In the genomic region with DNA sequence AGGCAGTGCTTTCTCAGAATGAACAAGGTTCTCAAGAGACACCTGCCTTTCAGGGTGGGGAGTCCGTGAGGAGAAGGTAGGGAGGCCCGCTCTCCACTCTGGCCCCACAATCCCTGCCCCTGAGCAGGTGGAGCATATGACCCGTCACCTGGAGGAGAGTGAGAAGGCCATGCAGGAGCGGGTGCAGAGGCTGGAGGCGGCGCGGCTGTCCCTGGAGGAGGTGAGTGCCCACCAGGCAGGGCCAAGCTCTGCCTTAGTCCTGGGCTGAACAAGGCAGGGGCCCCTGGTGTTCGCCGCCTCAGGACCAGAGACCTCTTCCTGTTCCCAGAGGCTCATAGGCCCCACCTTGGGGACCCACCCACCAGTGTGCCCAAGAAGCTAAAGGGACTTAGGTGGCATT, we compare ENCODE assay signal across 17 cellular contexts. TPM values are rescaled to one million over a fixed set of nuclear protein-coding genes. Genes with fewer than 3 reads are reported as not detected.
DNase-seq lines count a peak whose midpoint lies in the region; ATAC-seq, FAIRE-seq and TF ChIP-seq lines count a peak whose summit lies in the region.
"Had no signal": no experiment of that assay in that cellular context is flagged by ENCODE, and none has a peak within 500 bp of the region (broad histone marks: within the 10 kb centered on the region; RNA-seq: fewer than 3 reads in every experiment).

No MANE protein-coding gene starts in this region.

- H3K27me3 Mint-ChIP-seq in effector memory CD8-positive, alpha-beta T cell, result no peaks in the 10 kb centered on the region

- intact Hi-C loops in HepG2 (cut with micrococcal nuclease; ENCODE audit: unreplicated experiment), result no loop called here
- intact Hi-C loops in right lobe of liver (cut with DNase I), result no loop called here
- intact Hi-C loops in thyroid gland (cut with DNase I), result loop anchor here (5.0 kb wide), 2 partner anchors 73 to 293 kb away; no protein-coding TSS in a partner anchor

- no peak for TF ChIP-seq EP300 in HepG2 (IDR thresholded peaks at IDR 0.05; ENCODE audit: low read depth in 2 of 2, low read length in 2 of 2)
- no peak for TF ChIP-seq EP300 in HepG2 (CRISPR knock-in tag; IDR thresholded peaks at IDR 0.05; ENCODE audit: borderline replicate concordance)

- CTCF ChIA-PET in HepG2 (lab: Yijun Ruan, JAX; ENCODE audit: low intra/inter-chr PET ratio, low total read pairs), result no interaction called here

- H3K27me3 ChIP-seq in HepG2 (ENCODE audit: control insufficient read depth in 1 of 2, insufficient read depth in 2 of 2, low read length in 2 of 2) (no peaks in the 10 kb centered on the region), right lobe of liver (no peaks in the 10 kb centered on the region), thyroid gland (no peaks in the 10 kb centered on the region), osteoblast (ENCODE audit: insufficient read depth, low read length) (no peaks in the 10 kb centered on the region)

- no peak overlapping the region for H3K27ac Mint-ChIP-seq in effector memory CD8-positive, alpha-beta T cell
- H3K27ac Mint-ChIP-seq: GM23338 had no signal

- no peak for TF ChIP-seq RAD21 in HepG2 (CRISPR knock-in tag; IDR thresholded peaks at IDR 0.05)

- H3K4me2 ChIP-seq in HepG2 (ENCODE audit: low read depth, low read length) (no peak overlapping the region), osteoblast (ENCODE audit: insufficient read depth, low read length) (no peak overlapping the region)
- H3K4me2 ChIP-seq: GM23338 had no signal

- in situ Hi-C loops in HepG2 (cut with HindIII; ENCODE audit: extremely low pct_ligation_motif_present, low pct_unique_long_range_greater_than_20kb), result no loop called here

- POLR2A ChIA-PET in HepG2 (lab: Yijun Ruan, JAX), result no interaction called here

- DNase-seq in HepG2 (ENCODE audit: low spot score), result no peak
- no peak for DNase-seq in right lobe of liver
- no peak for DNase-seq in effector memory CD8-positive, alpha-beta T cell
- no peak for DNase-seq in thyroid gland
- DNase-seq in osteoblast (ENCODE audit: insufficient read length, low spot score, missing footprints), result no peak
- no peak for DNase-seq in glomerular visceral epithelial cell (ENCODE audit: extremely low spot score)
- DNase-seq: MV-4-11, NCI-H1417, NCI-H187 treated with DMSO at 0.1 percent for 48 hours, NCI-H748 treated with DMSO at 0.1 percent for 48 hours, RPMI8226, SIG-M5 had no signal

- BruUV-seq in HepG2 (replicated peaks; lab: Mats Ljungman, UMichigan), result no TSS peak

- no peak overlapping the region for H3K4me3 ChIP-seq in HepG2 (replicated peaks in 1 of 3; ENCODE audit: insufficient read depth in 1 of 3, low read depth in 2 of 3, low read length in 3 of 3)
- H3K4me3 ChIP-seq in right lobe of liver, result no peak overlapping the region
- no peak overlapping the region for H3K4me3 ChIP-seq in thyroid gland (replicated peaks in 1 of 3)
- H3K4me3 ChIP-seq in osteoblast (ENCODE audit: insufficient read depth, low read length), result no peak overlapping the region
- H3K4me3 ChIP-seq: BLaER1, GM23338 had no signal

- H2AFZ ChIP-seq in HepG2 (ENCODE audit: low read length) (no peak overlapping the region), osteoblast (ENCODE audit: low read length) (no peak overlapping the region)
- H2AFZ ChIP-seq: GM23338 had no signal

- ATAC-seq in HepG2 (no peak), right lobe of liver (no peak)
- no peak for ATAC-seq in effector memory CD8-positive, alpha-beta T cell (replicated peaks)
- ATAC-seq: GM23338 had no signal

- H3K9me3 ChIP-seq in HepG2 (ENCODE audit: low read length) (no peaks in the 10 kb centered on the region), right lobe of liver (no peaks in the 10 kb centered on the region), thyroid gland (no peaks in the 10 kb centered on the region), osteoblast (ENCODE audit: low read depth, low read length) (no peaks in the 10 kb centered on the region)
- H3K9me3 ChIP-seq: BLaER1 had no signal

- TF ChIP-seq CTCF in HepG2 (CRISPR knock-in tag; IDR thresholded peaks at IDR 0.05) (no peak), right lobe of liver (IDR thresholded peaks at IDR 0.05) (no peak), thyroid gland (IDR thresholded peaks at IDR 0.05) (no peak), osteoblast (IDR thresholded peaks at IDR 0.05; ENCODE audit: extremely low read depth, low read depth, low read length) (no peak)

- no peak for TF ChIP-seq POLR2A in HepG2 (IDR thresholded peaks at IDR 0.05; ENCODE audit: insufficient read depth in 1 of 2, low read depth in 2 of 2, low read length in 2 of 2)
- TF ChIP-seq POLR2A in right lobe of liver (IDR thresholded peaks at IDR 0.05), result no peak
- no peak for TF ChIP-seq POLR2A in thyroid gland (IDR thresholded peaks at IDR 0.05)

- peaks cover 7% of the 10 kb centered on the region for H3K79me2 ChIP-seq in HepG2 (ENCODE audit: insufficient read depth, low read length)
- H3K79me2 ChIP-seq in osteoblast (ENCODE audit: insufficient read depth, low read length), result no peaks in the 10 kb centered on the region

- no peak overlapping the region for H3K9ac ChIP-seq in HepG2 (ENCODE audit: insufficient read depth, low read depth, low read length)
- H3K9ac ChIP-seq: BLaER1 had no signal

- H3K4me3 Mint-ChIP-seq in effector memory CD8-positive, alpha-beta T cell, result peak overlapping the region; percentile 73 to 77

- no peak overlapping the region for H3K27ac ChIP-seq in HepG2 (ENCODE audit: extremely low read length, insufficient read depth, low read length)
- no peak overlapping the region for H3K27ac ChIP-seq in right lobe of liver
- H3K27ac ChIP-seq in thyroid gland, result peak overlapping the region; percentile 56 to 65 (median 62)
- no peak overlapping the region for H3K27ac ChIP-seq in osteoblast (ENCODE audit: low read depth, low read length)
- H3K27ac ChIP-seq: BLaER1, HL-60 had no signal

- no peak for FAIRE-seq in HepG2 (lab: Jason Lieb, UNC)
- FAIRE-seq: HTR-8/SVneo had no signal

- peaks cover 6% of the 10 kb centered on the region for H3K36me3 Mint-ChIP-seq in effector memory CD8-positive, alpha-beta T cell (ENCODE audit: insufficient read depth)

- H4K20me1 ChIP-seq in HepG2 (ENCODE audit: insufficient read depth, low read length), result no peaks in the 10 kb centered on the region
- H4K20me1 ChIP-seq in osteoblast (ENCODE audit: insufficient read depth, low read length), result no peaks in the 10 kb centered on the region

- 100% methylated on average over 8 of the region's 9 CpGs for WGBS in HepG2 (ENCODE audit: low lambda C conversion rate)
- WGBS in right lobe of liver (ENCODE audit: insufficient coverage, low coverage, low lambda C conversion rate, missing lambda C conversion rate), result 94% methylated on average over 3 of the region's 9 CpGs
- WGBS in thyroid gland, 2 donors, result 87 to 92% methylated on average over 4 to 8 of the region's 9 CpGs

- H3K36me3 ChIP-seq in HepG2 (replicated peaks in 1 of 2; ENCODE audit: control insufficient read depth in 1 of 2, insufficient read depth in 2 of 2, low read length in 2 of 2), result peaks cover 9 to 13% of the 10 kb centered on the region in 2 experiments; a peak in 4 of 5 replicates
- H3K36me3 ChIP-seq in right lobe of liver, result no peaks in the 10 kb centered on the region
- no peaks in the 10 kb centered on the region for H3K36me3 ChIP-seq in thyroid gland
- H3K36me3 ChIP-seq in osteoblast (ENCODE audit: insufficient read depth, low read length), result no peaks in the 10 kb centered on the region

- H3K4me1 ChIP-seq in HepG2 (ENCODE audit: insufficient read depth, low read length), result peaks cover 31% of the 10 kb centered on the region
- H3K4me1 ChIP-seq in right lobe of liver, result peaks cover 0 to 36% (median 18%) of the 10 kb centered on the region in 4 donors
- H3K4me1 ChIP-seq in thyroid gland, result peaks cover 33 to 41% of the 10 kb centered on the region in 2 donors
- H3K4me1 ChIP-seq in osteoblast (ENCODE audit: insufficient read depth, low read length), result peaks cover 8% of the 10 kb centered on the region

- peaks cover 10 to 13% of the 10 kb centered on the region in 2 donors for H3K4me1 Mint-ChIP-seq in effector memory CD8-positive, alpha-beta T cell (ENCODE audit: low read depth in 2 of 2)

- no peaks in the 10 kb centered on the region for H3K9me3 Mint-ChIP-seq in effector memory CD8-positive, alpha-beta T cell
- H3K9me3 Mint-ChIP-seq: GM23338 had no signal

RNA-seq across cellular contexts. Expression of a gene that starts 2.5 kb away (rescaled TPM):
- total RNA-seq in HepG2 (2016; rRNA removed; fragmentation: Illumina TruSeq; extraction: Trizol) (4.0 and 10.5 TPM in 2 replicates), right lobe of liver (1 to 10 TPM; 3.4 to 9.0 (median 5.4) TPM), thyroid gland (10 to 100 TPM; 11.8 to 23.8 (median 14.4) TPM), osteoblast (0.59 and 1.8 TPM in 2 replicates)
- total RNA-seq in HepG2 (2016; cell fraction: cytosol; rRNA removed; fragmentation: Illumina TruSeq; extraction: Trizol; ENCODE audit: low read depth), result 6.8 and 9.8 TPM in 2 replicates
- 3.9 and 12.6 TPM in 2 replicates for total RNA-seq in HepG2 (2016; cell fraction: insoluble cytoplasmic fraction; rRNA removed; fragmentation: Illumina TruSeq; extraction: Trizol)
- total RNA-seq in HepG2 (2016; cell fraction: membrane; rRNA removed; fragmentation: Illumina TruSeq; extraction: Trizol), result 7.3 and 10.1 TPM in 2 replicates
- total RNA-seq in HepG2 (2016; cell fraction: nucleus; rRNA removed; fragmentation: Illumina TruSeq; extraction: Trizol), result 11.7 and 12.9 TPM in 2 replicates
- 21.3 and 24.1 TPM in 2 replicates for polyA plus RNA-seq in HepG2 (2011; rRNA removed)
- polyA plus RNA-seq in HepG2 (2011; cell fraction: cytosol; rRNA removed), result 12.8 and 16.7 TPM in 2 replicates
- 111 and 165 TPM in 2 replicates for polyA plus RNA-seq in HepG2 (2011; cell fraction: nucleus; rRNA removed)
- polyA plus RNA-seq in HepG2 (2012), result 6.3 and 10.6 TPM in 2 replicates
- polyA plus RNA-seq in HepG2 (2016; cell fraction: cytosol; fragmentation: Illumina TruSeq; extraction: Trizol; ENCODE audit: low read depth), result 10.4 and 12.0 TPM in 2 replicates
- 6.0 and 7.2 TPM in 2 replicates for polyA plus RNA-seq in HepG2 (2016; cell fraction: insoluble cytoplasmic fraction; fragmentation: Illumina TruSeq; extraction: Trizol; ENCODE audit: low read depth)
- polyA plus RNA-seq in HepG2 (2016; cell fraction: membrane; fragmentation: Illumina TruSeq; extraction: Trizol; ENCODE audit: low read depth), result 8.8 and 10.0 TPM in 2 replicates
- polyA plus RNA-seq in HepG2 (2016; cell fraction: nucleus; fragmentation: Illumina TruSeq; extraction: Trizol; ENCODE audit: insufficient read depth, low read depth), result 45.9 and 51.6 TPM in 2 replicates
- 12.6 and 13.2 TPM in 2 replicates for polyA minus RNA-seq in HepG2 (2011; rRNA and poly(A)+ RNA removed; ENCODE audit: low replicate concordance)
- 3.0 and 3.6 TPM in 2 replicates for polyA minus RNA-seq in HepG2 (2011; cell fraction: cytosol; rRNA and poly(A)+ RNA removed)
- polyA minus RNA-seq in HepG2 (2011; cell fraction: nucleus; rRNA and poly(A)+ RNA removed), result 6.7 and 7.6 TPM in 2 replicates
- total RNA-seq: A172 had no signal

RNA-seq across cellular contexts. Expression of a gene that starts 5.9 kb away (rescaled TPM):
- total RNA-seq in HepG2 (2016; rRNA removed; fragmentation: Illumina TruSeq; extraction: Trizol) (21.4 and 48.1 TPM in 2 replicates), right lobe of liver (10 to 100 TPM in 3 of 6 experiments, 1 to 10 TPM in 3; 4.9 to 15.6 (median 11.9) TPM), thyroid gland (10 to 100 TPM; 15.3 to 33.0 (median 18.9) TPM), osteoblast (12.1 and 13.4 TPM in 2 replicates)
- 30.2 and 31.8 TPM in 2 replicates for total RNA-seq in HepG2 (2016; cell fraction: cytosol; rRNA removed; fragmentation: Illumina TruSeq; extraction: Trizol; ENCODE audit: low read depth)
- total RNA-seq in HepG2 (2016; cell fraction: insoluble cytoplasmic fraction; rRNA removed; fragmentation: Illumina TruSeq; extraction: Trizol), result 20.6 and 49.6 TPM in 2 replicates
- total RNA-seq in HepG2 (2016; cell fraction: membrane; rRNA removed; fragmentation: Illumina TruSeq; extraction: Trizol), result 14.9 and 19.0 TPM in 2 replicates
- total RNA-seq in HepG2 (2016; cell fraction: nucleus; rRNA removed; fragmentation: Illumina TruSeq; extraction: Trizol), result 49.7 and 54.4 TPM in 2 replicates
- polyA plus RNA-seq in HepG2 (2011; rRNA removed), result 11.6 and 14.1 TPM in 2 replicates
- polyA plus RNA-seq in HepG2 (2011; cell fraction: cytosol; rRNA removed), result 5.5 and 10.0 TPM in 2 replicates
- 112 and 182 TPM in 2 replicates for polyA plus RNA-seq in HepG2 (2011; cell fraction: nucleus; rRNA removed)
- polyA plus RNA-seq in HepG2 (2012), result 7.5 and 8.8 TPM in 2 replicates
- polyA plus RNA-seq in HepG2 (2016; cell fraction: cytosol; fragmentation: Illumina TruSeq; extraction: Trizol; ENCODE audit: low read depth), result 3.3 and 4.2 TPM in 2 replicates
- polyA plus RNA-seq in HepG2 (2016; cell fraction: insoluble cytoplasmic fraction; fragmentation: Illumina TruSeq; extraction: Trizol; ENCODE audit: low read depth), result 19.5 and 19.7 TPM in 2 replicates
- 9.1 and 9.2 TPM in 2 replicates for polyA plus RNA-seq in HepG2 (2016; cell fraction: membrane; fragmentation: Illumina TruSeq; extraction: Trizol; ENCODE audit: low read depth)
- polyA plus RNA-seq in HepG2 (2016; cell fraction: nucleus; fragmentation: Illumina TruSeq; extraction: Trizol; ENCODE audit: insufficient read depth, low read depth), result 129 and 136 TPM in 2 replicates
- 11.1 and 15.7 TPM in 2 replicates for polyA minus RNA-seq in HepG2 (2011; rRNA and poly(A)+ RNA removed; ENCODE audit: low replicate concordance)
- polyA minus RNA-seq in HepG2 (2011; cell fraction: cytosol; rRNA and poly(A)+ RNA removed), result 6.1 and 8.2 TPM in 2 replicates
- polyA minus RNA-seq in HepG2 (2011; cell fraction: nucleus; rRNA and poly(A)+ RNA removed), result 25.0 and 27.2 TPM in 2 replicates

RNA-seq across cellular contexts. Expression of a gene that starts 6.3 kb away (rescaled TPM):
- total RNA-seq in HepG2 (2016; rRNA removed; fragmentation: Illumina TruSeq; extraction: Trizol) (166 and 170 TPM in 2 replicates), right lobe of liver (10 to 100 TPM; 27.3 to 81.1 (median 47.8) TPM), thyroid gland (10 to 100 TPM; 40.7 to 95.9 (median 78.0) TPM), osteoblast (13.8 and 18.8 TPM in 2 replicates)
- 262 and 321 TPM in 2 replicates for total RNA-seq in HepG2 (2016; cell fraction: cytosol; rRNA removed; fragmentation: Illumina TruSeq; extraction: Trizol; ENCODE audit: low read depth)
- total RNA-seq in HepG2 (2016; cell fraction: insoluble cytoplasmic fraction; rRNA removed; fragmentation: Illumina TruSeq; extraction: Trizol), result 171 and 173 TPM in 2 replicates
- total RNA-seq in HepG2 (2016; cell fraction: membrane; rRNA removed; fragmentation: Illumina TruSeq; extraction: Trizol), result 221 and 277 TPM in 2 replicates
- total RNA-seq in HepG2 (2016; cell fraction: nucleus; rRNA removed; fragmentation: Illumina TruSeq; extraction: Trizol), result 85.1 and 103 TPM in 2 replicates
- 92.7 and 96.7 TPM in 2 replicates for polyA plus RNA-seq in HepG2 (2011; rRNA removed)
- polyA plus RNA-seq in HepG2 (2011; cell fraction: cytosol; rRNA removed), result 88.8 and 138 TPM in 2 replicates
- 166 and 170 TPM in 2 replicates for polyA plus RNA-seq in HepG2 (2011; cell fraction: nucleus; rRNA removed)
- polyA plus RNA-seq in HepG2 (2012), result 46.3 and 61.5 TPM in 2 replicates
- 176 and 237 TPM in 2 replicates for polyA plus RNA-seq in HepG2 (2016; cell fraction: cytosol; fragmentation: Illumina TruSeq; extraction: Trizol; ENCODE audit: low read depth)
- polyA plus RNA-seq in HepG2 (2016; cell fraction: insoluble cytoplasmic fraction; fragmentation: Illumina TruSeq; extraction: Trizol; ENCODE audit: low read depth), result 143 and 150 TPM in 2 replicates
- polyA plus RNA-seq in HepG2 (2016; cell fraction: membrane; fragmentation: Illumina TruSeq; extraction: Trizol; ENCODE audit: low read depth), result 176 and 221 TPM in 2 replicates
- polyA plus RNA-seq in HepG2 (2016; cell fraction: nucleus; fragmentation: Illumina TruSeq; extraction: Trizol; ENCODE audit: insufficient read depth, low read depth), result 178 and 180 TPM in 2 replicates
- polyA minus RNA-seq in HepG2 (2011; rRNA and poly(A)+ RNA removed; ENCODE audit: low replicate concordance), result 32.0 and 49.8 TPM in 2 replicates
- 14.8 and 16.2 TPM in 2 replicates for polyA minus RNA-seq in HepG2 (2011; cell fraction: cytosol; rRNA and poly(A)+ RNA removed)
- 20.0 and 26.9 TPM in 2 replicates for polyA minus RNA-seq in HepG2 (2011; cell fraction: nucleus; rRNA and poly(A)+ RNA removed)

RNA-seq across cellular contexts. Expression of a gene that starts 8.5 kb away (rescaled TPM):
- 286 and 311 TPM in 2 replicates for total RNA-seq in HepG2 (2016; rRNA removed; fragmentation: Illumina TruSeq; extraction: Trizol)
- total RNA-seq in HepG2 (2016; cell fraction: cytosol; rRNA removed; fragmentation: Illumina TruSeq; extraction: Trizol; ENCODE audit: low read depth), result 275 and 353 TPM in 2 replicates
- 302 and 321 TPM in 2 replicates for total RNA-seq in HepG2 (2016; cell fraction: insoluble cytoplasmic fraction; rRNA removed; fragmentation: Illumina TruSeq; extraction: Trizol)
- total RNA-seq in HepG2 (2016; cell fraction: membrane; rRNA removed; fragmentation: Illumina TruSeq; extraction: Trizol), result 228 and 297 TPM in 2 replicates
- 132 and 152 TPM in 2 replicates for total RNA-seq in HepG2 (2016; cell fraction: nucleus; rRNA removed; fragmentation: Illumina TruSeq; extraction: Trizol)
- 287 and 290 TPM in 2 replicates for polyA plus RNA-seq in HepG2 (2011; rRNA removed)
- 253 and 424 TPM in 2 replicates for polyA plus RNA-seq in HepG2 (2011; cell fraction: cytosol; rRNA removed)
- polyA plus RNA-seq in HepG2 (2011; cell fraction: nucleus; rRNA removed), result 645 and 737 TPM in 2 replicates
- polyA plus RNA-seq in HepG2 (2012), result 190 and 266 TPM in 2 replicates
- polyA plus RNA-seq in HepG2 (2016; cell fraction: cytosol; fragmentation: Illumina TruSeq; extraction: Trizol; ENCODE audit: low read depth), result 398 and 426 TPM in 2 replicates
- polyA plus RNA-seq in HepG2 (2016; cell fraction: insoluble cytoplasmic fraction; fragmentation: Illumina TruSeq; extraction: Trizol; ENCODE audit: low read depth), result 296 and 330 TPM in 2 replicates
- 308 and 335 TPM in 2 replicates for polyA plus RNA-seq in HepG2 (2016; cell fraction: membrane; fragmentation: Illumina TruSeq; extraction: Trizol; ENCODE audit: low read depth)
- polyA plus RNA-seq in HepG2 (2016; cell fraction: nucleus; fragmentation: Illumina TruSeq; extraction: Trizol; ENCODE audit: insufficient read depth, low read depth), result 280 and 299 TPM in 2 replicates
- polyA minus RNA-seq in HepG2 (2011; rRNA and poly(A)+ RNA removed; ENCODE audit: low replicate concordance), result 73.9 and 172 TPM in 2 replicates
- polyA minus RNA-seq in HepG2 (2011; cell fraction: cytosol; rRNA and poly(A)+ RNA removed), result 52.1 and 74.6 TPM in 2 replicates
- 61.5 and 67.5 TPM in 2 replicates for polyA minus RNA-seq in HepG2 (2011; cell fraction: nucleus; rRNA and poly(A)+ RNA removed)
- total RNA-seq in right lobe of liver, result 1,000 to 10,000 TPM in 2 of 6 experiments, 100 to 1,000 TPM in 4; 389 to 1,607 (median 735) TPM
- 100 to 1,000 TPM in 2 of 4 donors, 10 to 100 TPM in 2; 88.6 to 161 (median 114) TPM for total RNA-seq in thyroid gland
- total RNA-seq in osteoblast, result 23.9 and 31.8 TPM in 2 replicates

RNA-seq across cellular contexts. Expression of a gene that starts 22.6 kb away (rescaled TPM):
- total RNA-seq in HepG2 (2016; rRNA removed; fragmentation: Illumina TruSeq; extraction: Trizol) (27.8 and 64.0 TPM in 2 replicates), right lobe of liver (10 to 100 TPM; 29.9 to 53.3 (median 43.7) TPM), thyroid gland (10 to 100 TPM; 36.0 to 49.0 (median 38.3) TPM), osteoblast (46.3 and 52.7 TPM in 2 replicates)
- 72.5 and 73.8 TPM in 2 replicates for total RNA-seq in HepG2 (2016; cell fraction: cytosol; rRNA removed; fragmentation: Illumina TruSeq; extraction: Trizol; ENCODE audit: low read depth)
- total RNA-seq in HepG2 (2016; cell fraction: insoluble cytoplasmic fraction; rRNA removed; fragmentation: Illumina TruSeq; extraction: Trizol), result 23.6 and 61.0 TPM in 2 replicates
- total RNA-seq in HepG2 (2016; cell fraction: membrane; rRNA removed; fragmentation: Illumina TruSeq; extraction: Trizol), result 95.0 and 98.0 TPM in 2 replicates
- total RNA-seq in HepG2 (2016; cell fraction: nucleus; rRNA removed; fragmentation: Illumina TruSeq; extraction: Trizol), result 53.3 and 60.7 TPM in 2 replicates
- 61.4 and 90.6 TPM in 2 replicates for polyA plus RNA-seq in HepG2 (2011; rRNA removed)
- polyA plus RNA-seq in HepG2 (2011; cell fraction: cytosol; rRNA removed), result 36.1 and 62.0 TPM in 2 replicates
- polyA plus RNA-seq in HepG2 (2011; cell fraction: nucleus; rRNA removed), result 548 and 733 TPM in 2 replicates
- polyA plus RNA-seq in HepG2 (2012), result 60.9 and 71.7 TPM in 2 replicates
- 106 and 121 TPM in 2 replicates for polyA plus RNA-seq in HepG2 (2016; cell fraction: cytosol; fragmentation: Illumina TruSeq; extraction: Trizol; ENCODE audit: low read depth)
- polyA plus RNA-seq in HepG2 (2016; cell fraction: insoluble cytoplasmic fraction; fragmentation: Illumina TruSeq; extraction: Trizol; ENCODE audit: low read depth), result 35.7 and 47.7 TPM in 2 replicates
- 128 and 132 TPM in 2 replicates for polyA plus RNA-seq in HepG2 (2016; cell fraction: membrane; fragmentation: Illumina TruSeq; extraction: Trizol; ENCODE audit: low read depth)
- 227 and 229 TPM in 2 replicates for polyA plus RNA-seq in HepG2 (2016; cell fraction: nucleus; fragmentation: Illumina TruSeq; extraction: Trizol; ENCODE audit: insufficient read depth, low read depth)
- 12.3 and 58.2 TPM in 2 replicates for polyA minus RNA-seq in HepG2 (2011; rRNA and poly(A)+ RNA removed; ENCODE audit: low replicate concordance)
- 21.9 and 29.0 TPM in 2 replicates for polyA minus RNA-seq in HepG2 (2011; cell fraction: cytosol; rRNA and poly(A)+ RNA removed)
- 29.7 and 35.9 TPM in 2 replicates for polyA minus RNA-seq in HepG2 (2011; cell fraction: nucleus; rRNA and poly(A)+ RNA removed)

Comparison
In these comparisons a context has a peak if more than half of its experiments do, and no peak if none do; other contexts are left out.
1. H3K27ac ChIP-seq: peak in thyroid gland (3 of 3); none in HepG2 (single experiment), right lobe of liver (0 of 3) and osteoblast (single experiment).